In the genomic region with DNA sequence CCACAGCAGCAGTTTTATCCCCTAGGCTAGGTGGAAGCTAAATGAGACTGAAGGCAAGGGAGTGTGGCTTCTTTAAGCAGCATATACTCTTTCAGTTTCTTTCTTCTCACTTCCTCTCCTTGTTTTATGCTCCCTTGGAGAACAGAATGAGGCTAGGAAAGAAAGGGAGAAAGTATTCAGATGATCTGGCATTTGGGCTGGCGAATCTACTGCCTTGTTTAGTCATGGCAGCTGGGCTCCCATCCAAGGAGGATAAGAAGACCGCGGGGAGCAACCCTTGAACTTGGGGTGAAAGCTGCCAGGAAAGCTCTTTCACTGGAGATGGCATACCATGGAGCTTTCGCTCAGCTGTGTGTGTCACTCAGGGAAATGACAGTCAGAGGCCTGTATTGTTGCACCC, we compare ENCODE assay signal across 9 cellular contexts.
A peak's percentile ranks its signal among the peaks of the same experiment; 100 is the strongest.
DNase-seq lines count a peak whose midpoint lies in the region; ATAC-seq and TF ChIP-seq lines count a peak whose summit lies in the region.
"Had no signal": no experiment of that assay in that cellular context is flagged by ENCODE, and none has a peak within 500 bp of the region (broad histone marks: within the 10 kb centered on the region; RNA-seq: fewer than 3 reads in every experiment).

No MANE protein-coding gene starts in this region.

- 0 out of 2 replicates have a peak, but pooled peaks cover 5% of the 10 kb centered on the region for H3K9me3 ChIP-seq in SJCRH30 (replicated peaks)

- no peaks in the 10 kb centered on the region for H3K36me3 ChIP-seq in SJCRH30

- H3K27me3 Mint-ChIP-seq in HFFc6 (ENCODE audit: insufficient read depth): peaks cover 11% of the 10 kb centered on the region; the same call in 1 of the 2 replicates
- H3K27me3 Mint-ChIP-seq in osteocyte (ENCODE audit: unreplicated experiment): peaks cover 21% of the 10 kb centered on the region

- ATAC-seq in GM18498 (IDR thresholded peaks at IDR 0.05; ENCODE audit: unreplicated experiment) (peak; percentile 77), left colon (peak; percentile 38)
- ATAC-seq: activated T-cell treated with anti-CD3 and anti-CD28 coated beads, Interleukin-2, amount 50 U/mL, for 4 hours had no signal

- DNase-seq in HFFc6: peak; percentile 4
- peak; percentile 95 to 98 for DNase-seq in SJCRH30
- peak in 1 of 2 donors; percentile 11 for DNase-seq in left colon
- DNase-seq in SW480 (ENCODE audit: low spot score): no peak
- DNase-seq in NCI-H2196 (lab: John Stamatoyannopoulos, UW; ENCODE audit: unreplicated experiment): no peak
- no peak for DNase-seq in osteocyte (ENCODE audit: extremely low spot score, unreplicated experiment)
- no peak for DNase-seq in posterior vena cava (ENCODE audit: low spot score)
- DNase-seq: activated T-cell treated with anti-CD3 and anti-CD28 coated beads, Interleukin-2, amount 50 U/mL, for 4 hours had no signal

- H3K4me3 Mint-ChIP-seq in HFFc6: no peak overlapping the region
- H3K4me3 Mint-ChIP-seq in osteocyte (ENCODE audit: unreplicated experiment): no peak overlapping the region
- H3K4me3 Mint-ChIP-seq: activated T-cell treated with anti-CD3 and anti-CD28 coated beads, Interleukin-2, amount 50 U/mL, for 4 hours had no signal

- peak overlapping the region; percentile 68 for H3K27ac ChIP-seq in SJCRH30

- H3K9me3 Mint-ChIP-seq in HFFc6 (peaks cover 5% of the 10 kb centered on the region; the same call in 1 of the 2 replicates), osteocyte (ENCODE audit: unreplicated experiment) (no peaks in the 10 kb centered on the region)
- H3K9me3 Mint-ChIP-seq: activated T-cell treated with anti-CD3 and anti-CD28 coated beads, Interleukin-2, amount 50 U/mL, for 4 hours had no signal

- intact Hi-C loops in left colon (cut with DNase I, micrococcal nuclease): no loop called here
- intact Hi-C loops in posterior vena cava (cut with DNase I): loop anchor here in 1 of 2 donors (5.0 kb wide), 1 partner anchor 448 kb away; no protein-coding TSS in a partner anchor

- H3K4me1 Mint-ChIP-seq in HFFc6 (ENCODE audit: low read depth): no peaks in the 10 kb centered on the region; the same call in 1 of the 2 replicates
- H3K4me1 Mint-ChIP-seq in osteocyte (ENCODE audit: unreplicated experiment): no peaks in the 10 kb centered on the region

- H3K36me3 Mint-ChIP-seq in HFFc6 (ENCODE audit: low read depth): no peaks in the 10 kb centered on the region
- no peaks in the 10 kb centered on the region for H3K36me3 Mint-ChIP-seq in osteocyte (ENCODE audit: unreplicated experiment)

- H3K4me1 ChIP-seq in SJCRH30: peaks cover 54% of the 10 kb centered on the region

- 0 out of 2 replicates have a peak overlapping the region, but pooled peaks have one; percentile 2 for H3K4me3 ChIP-seq in SJCRH30

- H3K27me3 ChIP-seq in SJCRH30: no peaks in the 10 kb centered on the region

- H3K27ac Mint-ChIP-seq in HFFc6: no peak overlapping the region
- H3K27ac Mint-ChIP-seq in osteocyte (ENCODE audit: unreplicated experiment): no peak overlapping the region

- no peak for TF ChIP-seq CTCF in HFFc6 (IDR thresholded peaks at IDR 0.05)
- no peak for TF ChIP-seq CTCF in osteocyte (IDR thresholded peaks at IDR 0.05)

Comparison
In these comparisons a context has a peak if more than half of its experiments do, and no peak if none do; other contexts are left out.
1. DNase-seq: peak in HFFc6 (single experiment) and SJCRH30 (2 of 2); none in SW480 (single experiment), NCI-H2196 (single experiment), osteocyte (single experiment) and posterior vena cava (single experiment).